Comparison of ENCODE assay signal across 16 cellular contexts in genomic region chr2:54667726-54668650, GRCh38. TPM values are rescaled to one million over a fixed set of nuclear protein-coding genes. Genes with fewer than 3 reads are reported as not detected.
DNase-seq lines count a peak whose midpoint lies in the region; ATAC-seq, FAIRE-seq and TF ChIP-seq lines count a peak whose summit lies in the region.
"Had no signal": no experiment of that assay in that cellular context is flagged by ENCODE, and none has a peak within 500 bp of the region (broad histone marks: within the 10 kb centered on the region; RNA-seq: fewer than 3 reads in every experiment).

No MANE protein-coding gene starts in this region.

- 100% methylated on average over 1 of the region's 17 CpGs; no CpG with 5 or more reads in 1 of the 2 experiments for WGBS in IMR-90 (ENCODE audit: extremely low coverage in 2 of 2, insufficient read length in 1 of 2), 2 experiments
- WGBS in GM12878 (ENCODE audit: insufficient coverage, insufficient replicate concordance, low lambda C conversion rate, missing lambda C conversion rate) = 99% methylated on average over 16 of the region's 17 CpGs
- WGBS in mesenchymal stem cell = 97% methylated on average over 16 of the region's 17 CpGs

- H3K23ac ChIP-seq in IMR-90 (ENCODE audit: low read depth, low read length) (no peak overlapping the region), mesenchymal stem cell (ENCODE audit: low read length in 2 of 2) (peak overlapping the region in 1 of 2 experiments; percentile 46)

- no peak for TF ChIP-seq POLR2A in IMR-90 (IDR thresholded peaks at IDR 0.05; ENCODE audit: low read depth, low read length)
- 0 out of 2 replicates have a peak, but pooled peaks have one; percentile 15 for TF ChIP-seq POLR2A in GM12878 (IDR thresholded peaks at IDR 0.05; ENCODE audit: low read depth, low read length)

- H2BK12ac ChIP-seq in mesenchymal stem cell (ENCODE audit: low read length in 2 of 2) = peak overlapping the region; percentile 75 to 89

- peak overlapping the region; percentile 10; the same call in 1 of the 2 replicates for H4K91ac ChIP-seq in IMR-90 (ENCODE audit: insufficient read depth, low read depth, low read length)
- H4K91ac ChIP-seq in mesenchymal stem cell (ENCODE audit: low read length) = no peak overlapping the region

- CTCF ChIA-PET in IMR-90 (lab: Yijun Ruan, JAX) = no interaction called here
- CTCF ChIA-PET in GM12878 (lab: Yijun Ruan, JAX) = interaction anchor here (1.1 to 5.6 kb wide), 2 partner anchors 37 kb away, joined by 4 to 225 read pairs; no protein-coding TSS in a partner anchor

- H2BK120ac ChIP-seq in IMR-90 (ENCODE audit: low read depth, low read length) (no peak overlapping the region), mesenchymal stem cell (ENCODE audit: low read depth, low read length) (peak overlapping the region; percentile 21)

- peaks cover 28% of the 10 kb centered on the region for H3K36me3 ChIP-seq in IMR-90 (ENCODE audit: control insufficient read depth, insufficient read depth, low read length)
- peaks cover 30 to 56% of the 10 kb centered on the region in 2 experiments for H3K36me3 ChIP-seq in GM12878 (ENCODE audit: control insufficient read depth in 2 of 2, insufficient read depth in 2 of 2, low read length in 1 of 2)
- peaks cover 51 to 75% of the 10 kb centered on the region in 2 experiments for H3K36me3 ChIP-seq in mesenchymal stem cell (ENCODE audit: control insufficient read depth in 1 of 2, insufficient read depth in 2 of 2, low read depth in 1 of 2, low read length in 2 of 2)
- peaks cover 21 to 80% (median 64%) of the 10 kb centered on the region in 5 donors for H3K36me3 ChIP-seq in subcutaneous abdominal adipose tissue (ENCODE audit: control insufficient read depth in 5 of 5, insufficient read depth in 5 of 5, low read length in 5 of 5)

- in situ Hi-C loops in IMR-90 (cut with MboI; ENCODE audit: low sequenced_read_pairs) = no loop called here
- in situ Hi-C loops in GM12878 (cut with MboI) = no loop called here

- H3K4me3 ChIP-seq in IMR-90 (ENCODE audit: insufficient read depth, low read depth, low read length) (no peak overlapping the region), GM12878 (no peak overlapping the region), mesenchymal stem cell (ENCODE audit: insufficient read depth in 1 of 2, low read depth in 1 of 2, low read length in 2 of 2) (no peak overlapping the region), subcutaneous abdominal adipose tissue (ENCODE audit: low read depth in 1 of 5, low read length in 5 of 5) (no peak overlapping the region)

- DNase-seq in IMR-90 (no peak), GM12878 (ENCODE audit: low read depth, low spot score) (no peak), mesenchymal stem cell (no peak), islet precursor cell (no peak)
- no peak for DNase-seq in activated effector memory CD4-positive, alpha-beta T cell treated with anti-CD3 and anti-CD28 coated beads, Interleukin-2, amount 50 U/mL, for 16 hours
- DNase-seq: activated T-cell treated with anti-CD3 and anti-CD28 coated beads, Interleukin-2, amount 50 U/mL, for 1 hour; aorta; NCI-H146; NCI-H524 treated with DMSO at 0.1 percent for 48 hours; Right ventricle myocardium superior; stimulated activated CD4-positive, alpha-beta T cell treated with anti-CD3 and anti-CD28 coated beads, Interleukin-4, amount 100 ng/mL, for 1 hour; stimulated activated naive CD4-positive, alpha-beta T cell had no signal

- H2AFZ ChIP-seq in IMR-90 (replicated peaks; ENCODE audit: low read length, poor library complexity) (no peak overlapping the region), GM12878 (ENCODE audit: control insufficient read depth, low read depth, low read length) (no peak overlapping the region), mesenchymal stem cell (ENCODE audit: low read depth, low read length) (no peak overlapping the region)

- RAD21 ChIA-PET in GM12878 (lab: Charles Lee; ENCODE audit: unreplicated experiment) = interaction anchor here (1.7 to 4.4 kb wide), 3 partner anchors 35 to 145 kb away, joined by 4 to 135 read pairs (median 27); no protein-coding TSS in a partner anchor

- H3K14ac ChIP-seq in IMR-90 (replicated peaks; ENCODE audit: low read depth, low read length) = no peak overlapping the region
- H3K14ac ChIP-seq in mesenchymal stem cell (ENCODE audit: low read length in 2 of 2) = peak overlapping the region in 1 of 2 experiments; percentile 35

- H3K18ac ChIP-seq in IMR-90 (ENCODE audit: low read depth, low read length) (no peak overlapping the region; the same call in 1 of the 2 replicates), mesenchymal stem cell (ENCODE audit: low read depth in 1 of 2, low read length in 2 of 2) (peak overlapping the region; percentile 45 to 67)

- FAIRE-seq in GM12878 (lab: Jason Lieb, UNC) = no peak
- FAIRE-seq: D721Med had no signal

- H3K9ac ChIP-seq in IMR-90 (ENCODE audit: low read depth, low read length) (no peak overlapping the region), GM12878 (ENCODE audit: control insufficient read depth, insufficient read depth, low read length) (no peak overlapping the region), mesenchymal stem cell (ENCODE audit: low read length) (no peak overlapping the region), subcutaneous abdominal adipose tissue (ENCODE audit: low read length in 5 of 5) (peak overlapping the region in 3 of 5 donors; percentile 8 to 17 (median 15))

- H2BK15ac ChIP-seq in IMR-90 (ENCODE audit: low read depth, low read length) = peak overlapping the region; percentile 3; the same call in 1 of the 3 replicates
- no peak overlapping the region for H2BK15ac ChIP-seq in mesenchymal stem cell (ENCODE audit: low read depth, poor library complexity, severe bottlenecking)

- H3K4me2 ChIP-seq in IMR-90 (ENCODE audit: low read depth, low read length) = no peak overlapping the region
- H3K4me2 ChIP-seq in GM12878 (ENCODE audit: control insufficient read depth, insufficient read depth) = no peak overlapping the region
- no peak overlapping the region for H3K4me2 ChIP-seq in mesenchymal stem cell (ENCODE audit: low read length, poor library complexity, severe bottlenecking)

- H4K8ac ChIP-seq in IMR-90 (ENCODE audit: low read depth in 2 of 2, low read length in 2 of 2) (no peak overlapping the region), mesenchymal stem cell (ENCODE audit: low read length) (no peak overlapping the region)

- intact Hi-C loops in IMR-90 (cut with micrococcal nuclease) = no loop called here
- intact Hi-C loops in GM12878 (cut with micrococcal nuclease; ENCODE audit: unreplicated experiment) = no loop called here

- H2AK9ac ChIP-seq in IMR-90 (replicated peaks; ENCODE audit: low read depth, low read length, poor library complexity) = no peak overlapping the region

- H4K20me1 ChIP-seq in IMR-90 (ENCODE audit: insufficient read depth, low read length) (peaks cover 13% of the 10 kb centered on the region; the same call in 1 of the 2 replicates), GM12878 (ENCODE audit: control insufficient read depth, insufficient read depth) (no peaks in the 10 kb centered on the region)

- H3K79me2 ChIP-seq in GM12878 (ENCODE audit: control insufficient read depth, insufficient read depth, low read length) = no peaks in the 10 kb centered on the region

- TF ChIP-seq EP300 in GM12878 (IDR thresholded peaks at IDR 0.05; ENCODE audit: borderline replicate concordance in 1 of 2, control insufficient read depth in 1 of 2, low read depth in 2 of 2, low read length in 2 of 2) = no peak

- peak overlapping the region; percentile 15; the same call in 1 of the 2 replicates for H2BK20ac ChIP-seq in IMR-90 (ENCODE audit: low read depth, low read length)

- BruUV-seq in IMR-90 (replicated peaks; lab: Mats Ljungman, UMichigan) = no TSS peak
- BruUV-seq in GM12878 (replicated peaks; lab: Mats Ljungman, UMichigan) = no TSS peak

- no peak for ATAC-seq in IMR-90 (ENCODE audit: low read depth)
- ATAC-seq in GM12878 = no peak
- no peak for ATAC-seq in GM19351 (IDR thresholded peaks at IDR 0.05; ENCODE audit: unreplicated experiment)
- ATAC-seq: WTC11 had no signal

- SMC1A ChIA-PET in GM12878 (lab: Charles Lee; ENCODE audit: uncharacterized antibody, unreplicated experiment) = interaction anchor here (0.9 to 9.3 kb wide), 4 partner anchors 10 to 144 kb away, joined by 3 to 187 read pairs (median 35); no protein-coding TSS in a partner anchor

- H3K56ac ChIP-seq in IMR-90 (ENCODE audit: extremely low read depth, insufficient read depth, low read length) = no peak overlapping the region

- H3K27me3 ChIP-seq in IMR-90 (ENCODE audit: control insufficient read depth, insufficient read depth, low read length) (no peaks in the 10 kb centered on the region), GM12878 (replicated peaks in 1 of 2; ENCODE audit: control insufficient read depth in 2 of 2, insufficient read depth in 2 of 2, low read length in 1 of 2) (no peaks in the 10 kb centered on the region), mesenchymal stem cell (ENCODE audit: control insufficient read depth in 1 of 2, insufficient read depth in 1 of 2, low read length in 2 of 2) (no peaks in the 10 kb centered on the region), subcutaneous abdominal adipose tissue (ENCODE audit: control insufficient read depth in 5 of 5, insufficient read depth in 4 of 5, low read length in 5 of 5) (no peaks in the 10 kb centered on the region)

- H3K9me3 ChIP-seq in IMR-90 (ENCODE audit: control insufficient read depth, insufficient read depth, low read length) (no peaks in the 10 kb centered on the region), GM12878 (replicated peaks; ENCODE audit: control insufficient read depth, insufficient read depth, low read length) (no peaks in the 10 kb centered on the region), mesenchymal stem cell (ENCODE audit: control insufficient read depth, low read length) (no peaks in the 10 kb centered on the region), subcutaneous abdominal adipose tissue (ENCODE audit: control insufficient read depth in 5 of 5, low read length in 5 of 5) (no peaks in the 10 kb centered on the region)

- peaks cover 21% of the 10 kb centered on the region for H3K9me1 ChIP-seq in IMR-90 (ENCODE audit: insufficient read depth, low read length)

- H3K4ac ChIP-seq in IMR-90 (ENCODE audit: low read depth, low read length) = no peak overlapping the region; the same call in 1 of the 2 replicates
- peak overlapping the region in 1 of 2 experiments; percentile 47 for H3K4ac ChIP-seq in mesenchymal stem cell (ENCODE audit: low read depth in 1 of 2, low read length in 2 of 2)

- no peak for TF ChIP-seq RAD21 in IMR-90 (IDR thresholded peaks at IDR 0.05; ENCODE audit: low read length)
- TF ChIP-seq RAD21 in GM12878 (IDR thresholded peaks at IDR 0.05; ENCODE audit: insufficient read depth, low read depth, low read length) = no peak

- dilution Hi-C loops in IMR-90 (cut with HindIII; ENCODE audit: low sequenced_read_pairs, unreplicated experiment) = no loop called here

- POLR2A ChIA-PET in IMR-90 (lab: Charles Lee; ENCODE audit: unreplicated experiment) = no interaction called here
- POLR2A ChIA-PET in GM12878 (lab: Charles Lee) = no interaction called here

- peak overlapping the region; percentile 48; the same call in 1 of the 2 replicates for H2AK5ac ChIP-seq in IMR-90 (ENCODE audit: low read depth, low read length)
- no peak overlapping the region for H2AK5ac ChIP-seq in mesenchymal stem cell (ENCODE audit: low read length, severe bottlenecking)

- H2BK5ac ChIP-seq in IMR-90 (ENCODE audit: low read depth, low read length, poor library complexity, severe bottlenecking) (no peak overlapping the region), mesenchymal stem cell (ENCODE audit: low read depth, low read length, poor library complexity, severe bottlenecking) (no peak overlapping the region)

- H3K4me1 ChIP-seq in IMR-90 (ENCODE audit: control insufficient read depth, insufficient read depth, low read length) (peaks cover 23% of the 10 kb centered on the region), GM12878 (ENCODE audit: control insufficient read depth, insufficient read depth, low read length) (no peaks in the 10 kb centered on the region), mesenchymal stem cell (ENCODE audit: control insufficient read depth, insufficient read depth, low read depth, low read length) (no peaks in the 10 kb centered on the region), subcutaneous abdominal adipose tissue (ENCODE audit: control insufficient read depth in 5 of 5, insufficient read depth in 5 of 5, low read length in 5 of 5) (peaks cover 25 to 68% (median 58%) of the 10 kb centered on the region in 5 donors)

- H4K5ac ChIP-seq in IMR-90 (ENCODE audit: low read depth, low read length) = 0 out of 2 replicates have a peak overlapping the region, but pooled peaks have one; percentile 9

- H3K79me1 ChIP-seq in IMR-90 (ENCODE audit: low read depth in 1 of 2, low read length in 2 of 2) = peaks cover 16 to 60% of the 10 kb centered on the region in 2 experiments; a peak in 3 of 4 replicates
- H3K79me1 ChIP-seq in mesenchymal stem cell (replicated peaks; ENCODE audit: low read length, poor library complexity, severe bottlenecking) = peaks cover 40% of the 10 kb centered on the region

- no peak for TF ChIP-seq CTCF in IMR-90 (conservative IDR thresholded peaks at IDR 0.05; ENCODE audit: low read depth, low read length)
- no peak for TF ChIP-seq CTCF in GM12878 (IDR thresholded peaks at IDR 0.05 in 2 of 3, conservative IDR thresholded peaks at IDR 0.05 in 1 of 3; ENCODE audit: control insufficient read depth in 2 of 3, extremely low read depth in 1 of 3, insufficient read depth in 1 of 3, low read depth in 3 of 3, low read length in 3 of 3)

- H3K27ac ChIP-seq in IMR-90 (ENCODE audit: insufficient read depth, low read length) (no peak overlapping the region), GM12878 (ENCODE audit: control insufficient read depth, insufficient read depth) (no peak overlapping the region), mesenchymal stem cell (ENCODE audit: low read length, poor library complexity, severe bottlenecking) (no peak overlapping the region), subcutaneous abdominal adipose tissue (ENCODE audit: low read depth, low read length) (peak overlapping the region; percentile 98)

RNA-seq across cellular contexts. Expression of gene EML6, which starts 55.5 kb away (rescaled TPM):
- total RNA-seq in IMR-90 (2012; rRNA removed) = 0.18 and 0.28 TPM in 2 replicates
- polyA plus RNA-seq in IMR-90 (2012; rRNA removed) = 0.14 and 0.19 TPM in 2 replicates
- 0.02 and 0.05 TPM in 2 replicates for polyA plus RNA-seq in IMR-90 (2012; cell fraction: cytosol; rRNA removed)
- 0.24 and 0.56 TPM in 2 replicates for polyA plus RNA-seq in IMR-90 (2012; cell fraction: nucleus; rRNA removed; ENCODE audit: low replicate concordance)
- 0.08 and 0.12 TPM in 2 replicates for total RNA-seq in GM12878 (2013; cell fraction: nucleolus; rRNA removed)
- 0.11 and 1.1 TPM in 2 replicates for total RNA-seq in GM12878 (2014; rRNA removed)
- total RNA-seq in GM12878 (2014; rRNA removed; fragmentation: Illumina TruSeq; extraction: Trizol) = 0.09 and 0.18 TPM in 2 replicates
- 0.32 and 0.36 TPM in 2 replicates for total RNA-seq in GM12878 (2021)
- 0.34 TPM for polyA plus RNA-seq in GM12878 (2011; ENCODE audit: low read depth)
- 0.07 and 0.23 TPM in 2 replicates for polyA plus RNA-seq in GM12878 (2011; rRNA removed)
- polyA plus RNA-seq in GM12878 (2011; cell fraction: cytosol; rRNA removed) = 0.32 and 0.33 TPM in 2 replicates
- 0.61 and 1.1 TPM in 2 replicates for polyA plus RNA-seq in GM12878 (2011; cell fraction: nucleus; rRNA removed)
- 0.23 and 0.44 TPM in 2 replicates for polyA plus RNA-seq in GM12878 (2012)
- polyA plus RNA-seq in GM12878 (2014; fragmentation: Illumina TruSeq; extraction: Trizol) = 0.10 and 0.12 TPM in 2 replicates
- under 1 TPM; 0.29 to 0.35 TPM for polyA plus RNA-seq in GM12878 (2014; fragmentation: Nextera tagmentation; extraction: Ambion mirVana)
- polyA plus RNA-seq in GM12878 (2014; rRNA removed) = 0.10 and 0.33 TPM in 2 replicates
- under 1 TPM; 0.19 to 0.67 TPM for polyA plus RNA-seq in GM12878 (2016; fragmentation: Nextera tagmentation; extraction: Ambion mirVana)
- polyA minus RNA-seq in GM12878 (2011; rRNA and poly(A)+ RNA removed) = 0.05 and 0.44 TPM in 2 replicates
- not detected in 2 replicates for polyA minus RNA-seq in GM12878 (2011; cell fraction: cytosol; rRNA and poly(A)+ RNA removed)
- 0.24 and 0.67 TPM in 2 replicates for polyA minus RNA-seq in GM12878 (2011; cell fraction: nucleus; rRNA and poly(A)+ RNA removed)
- 0.36 TPM for polyA plus RNA-seq in mesenchymal stem cell (2013, experiment 1 of 2)
- 0.25 TPM for polyA plus RNA-seq in mesenchymal stem cell (2013, experiment 2 of 2)

Comparison
In these comparisons a context has a peak if more than half of its experiments do, and no peak if none do; other contexts are left out.
1. H3K9ac ChIP-seq: peak in subcutaneous abdominal adipose tissue (3 of 5); none in IMR-90 (single experiment), GM12878 (single experiment) and mesenchymal stem cell (single experiment).